In genomic region chr16:87990254-87990653, GRCh38 we compare ENCODE assay signal across 12 cellular contexts. TPM values are rescaled to one million over a fixed set of nuclear protein-coding genes. Genes with fewer than 3 reads are reported as not detected.
"Had no signal": no experiment of that assay in that cellular context is flagged by ENCODE, and none has a peak within 500 bp of the region (broad histone marks: within the 10 kb centered on the region; RNA-seq: fewer than 3 reads in every experiment).

No MANE protein-coding gene starts in this region.

RNA-seq across cellular contexts. Expression of gene CA5A, which starts 53.9 kb away (rescaled TPM):
- total RNA-seq: chondrocyte, colonic mucosa, dermis microvascular lymphatic vessel endothelial cell, endodermal cell, esophagus mucosa, esophagus squamous epithelium, gastrocnemius medialis, glomerular endothelial cell, kidney, left colon, left ventricle myocardium inferior, mammary epithelial cell had no signal
